Comparison of ENCODE assay signal across 17 cellular contexts in genomic region chr7:90701771-90702170, GRCh38.
DNase-seq lines count a peak whose midpoint lies in the region; ATAC-seq lines count a peak whose summit lies in the region.
"Had no signal": no experiment of that assay in that cellular context is flagged by ENCODE, and none has a peak within 500 bp of the region (broad histone marks: within the 10 kb centered on the region; RNA-seq: fewer than 3 reads in every experiment).

No MANE protein-coding gene starts in this region.

- H3K9ac ChIP-seq in HUES48 (ENCODE audit: low read depth, low read length) (no peak overlapping the region), endocrine pancreas (ENCODE audit: control insufficient read depth, insufficient read depth, low read length) (no peak overlapping the region), skeletal muscle satellite cell (ENCODE audit: low read depth, low read length) (no peak overlapping the region)

- no peaks in the 10 kb centered on the region for H3K9me3 ChIP-seq in HUES48 (ENCODE audit: control insufficient read depth, insufficient read depth, low read length)
- no peaks in the 10 kb centered on the region for H3K9me3 ChIP-seq in endocrine pancreas (ENCODE audit: control insufficient read depth, low read length)
- H3K9me3 ChIP-seq in skeletal muscle satellite cell (replicated peaks; ENCODE audit: low read length), result no peaks in the 10 kb centered on the region
- H3K9me3 ChIP-seq in HAP-1, result no peaks in the 10 kb centered on the region
- H3K9me3 ChIP-seq: neutrophil had no signal

- ATAC-seq in GM21576 (IDR thresholded peaks at IDR 0.05; ENCODE audit: unreplicated experiment) (no peak), HG02678 (IDR thresholded peaks at IDR 0.05; ENCODE audit: unreplicated experiment) (no peak)
- ATAC-seq: activated naive CD4-positive, alpha-beta T cell treated with anti-CD3 and anti-CD28 coated beads, Interleukin-2, amount 50 U/mL, for 72 hours had no signal

- H3K27ac ChIP-seq in HUES48 (ENCODE audit: low read depth, low read length), result peak overlapping the region; percentile 43
- H3K27ac ChIP-seq: brain microvascular endothelial cell, neutrophil had no signal

- in situ Hi-C loops in HAP-1 (cut with MboI; ENCODE audit: low sequenced_read_pairs), result no loop called here

- no peaks in the 10 kb centered on the region for H3K36me3 ChIP-seq in HUES48 (ENCODE audit: control insufficient read depth, insufficient read depth, low read length)
- H3K36me3 ChIP-seq in endocrine pancreas (ENCODE audit: control insufficient read depth, insufficient read depth, low read length), result no peaks in the 10 kb centered on the region
- no peaks in the 10 kb centered on the region for H3K36me3 ChIP-seq in skeletal muscle satellite cell (ENCODE audit: insufficient read depth, low read length)
- H3K36me3 ChIP-seq in HAP-1 (replicated peaks), result no peaks in the 10 kb centered on the region
- H3K36me3 ChIP-seq: brain microvascular endothelial cell, neutrophil had no signal

- H3K27me3 ChIP-seq in HUES48 (ENCODE audit: control insufficient read depth, insufficient read depth, low read length) (no peaks in the 10 kb centered on the region), endocrine pancreas (ENCODE audit: control insufficient read depth, insufficient read depth, low read length) (no peaks in the 10 kb centered on the region), skeletal muscle satellite cell (ENCODE audit: control insufficient read depth, insufficient read depth, low read length) (no peaks in the 10 kb centered on the region), HAP-1 (ENCODE audit: low read depth) (no peaks in the 10 kb centered on the region)
- H3K27me3 ChIP-seq: brain microvascular endothelial cell, neutrophil had no signal

- H3K4me1 ChIP-seq in HUES48 (ENCODE audit: control insufficient read depth, insufficient read depth, low read length), result peaks cover 16% of the 10 kb centered on the region
- H3K4me1 ChIP-seq in endocrine pancreas (ENCODE audit: control insufficient read depth, insufficient read depth, low read length), result peaks cover 23% of the 10 kb centered on the region
- peaks cover 19% of the 10 kb centered on the region for H3K4me1 ChIP-seq in skeletal muscle satellite cell (ENCODE audit: control insufficient read depth, insufficient read depth, low read length)
- H3K4me1 ChIP-seq in HAP-1, result no peaks in the 10 kb centered on the region

- H3K4me3 ChIP-seq in HUES48 (ENCODE audit: low read depth, low read length), result no peak overlapping the region
- H3K4me3 ChIP-seq in endocrine pancreas (ENCODE audit: control insufficient read depth, insufficient read depth, low read length), result peak overlapping the region; percentile 97
- H3K4me3 ChIP-seq in skeletal muscle satellite cell (ENCODE audit: low read length), result no peak overlapping the region
- no peak overlapping the region for H3K4me3 ChIP-seq in HAP-1

- peak overlapping the region; percentile 16 for H3K4me2 ChIP-seq in skeletal muscle satellite cell (ENCODE audit: low read length)

- DNase-seq in kidney glomerular epithelial cell (lab: John Stamatoyannopoulos, UW), result peak; percentile 8
- DNase-seq in HAP-1 (ENCODE audit: low spot score in 2 of 2), result no peak
- DNase-seq: activated CD4-positive, alpha-beta memory T cell treated with anti-CD3 and anti-CD28 coated beads for 36 hours; activated T-cell treated with anti-CD3 and anti-CD28 coated beads, Interleukin-2, amount 50 U/mL, for 24 hours; brain microvascular endothelial cell; erythroblast; midbrain; NCI-H1417 treated with DMSO at 0.1 percent for 48 hours; RPMI8226; stimulated activated CD4-positive, alpha-beta T cell treated with anti-CD3 and anti-CD28 coated beads, Interleukin-4, amount 100 ng/mL, for 1 hour had no signal
